8 cellular contexts compared by ENCODE assay signal in the genomic region with DNA sequence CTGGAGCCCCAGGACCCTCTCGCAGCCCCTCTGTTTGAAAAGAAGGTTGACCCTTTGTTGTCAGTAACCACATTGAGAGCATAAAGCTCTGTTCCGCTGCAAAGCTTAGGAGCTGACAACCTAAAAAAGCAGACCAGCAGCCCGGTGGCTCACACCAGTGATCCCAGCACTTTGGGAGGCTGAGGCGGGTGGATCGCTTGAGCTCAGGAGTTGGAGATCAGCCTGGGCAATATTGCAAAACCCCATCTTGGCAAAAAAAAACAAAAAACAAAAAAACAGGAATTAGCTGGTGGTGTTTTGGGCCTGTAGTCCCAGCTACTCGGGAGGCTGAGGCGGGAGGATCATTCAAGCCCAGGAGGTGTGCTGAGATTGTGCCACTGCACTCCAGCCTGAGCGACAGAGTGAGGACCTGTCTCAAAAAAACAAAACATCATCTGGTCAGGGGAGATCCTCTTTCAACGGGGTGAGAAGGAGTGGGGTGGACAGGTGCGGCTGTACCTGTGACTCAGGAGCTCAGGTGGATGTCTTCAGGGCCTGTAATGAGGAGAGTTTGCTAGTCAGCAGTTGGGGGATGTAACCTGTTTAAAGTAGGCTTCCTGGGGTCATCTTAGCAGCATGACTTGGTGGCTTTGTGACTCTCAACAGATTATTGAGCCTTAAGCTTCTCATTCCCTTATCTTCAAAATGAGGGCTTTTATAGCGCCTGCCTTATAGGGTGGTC. TPM values are rescaled to one million over a fixed set of nuclear protein-coding genes. Genes with fewer than 3 reads are reported as not detected.
DNase-seq lines count a peak whose midpoint lies in the region; ATAC-seq and TF ChIP-seq lines count a peak whose summit lies in the region.

No MANE protein-coding gene starts in this region.

- H3K27me3 Mint-ChIP-seq in chondrocyte (ENCODE audit: low read depth) = no peaks in the 10 kb centered on the region

- H3K4me3 Mint-ChIP-seq in chondrocyte (ENCODE audit: unreplicated experiment) = peak overlapping the region; percentile 82

- ATAC-seq in HG03378 (IDR thresholded peaks at IDR 0.05; ENCODE audit: unreplicated experiment) (no peak), HG02852 (IDR thresholded peaks at IDR 0.05; ENCODE audit: unreplicated experiment) (no peak)

- peak overlapping the region; percentile 74 for H3K27ac Mint-ChIP-seq in chondrocyte (ENCODE audit: unreplicated experiment)

- H3K27me3 ChIP-seq in HUES6 (ENCODE audit: control insufficient read depth, insufficient read depth, low read length) (no peaks in the 10 kb centered on the region), mucosa of rectum (ENCODE audit: control insufficient read depth in 2 of 2, insufficient read depth in 2 of 2, low read length in 2 of 2) (peaks cover 2 to 13% of the 10 kb centered on the region in 2 donors)

- TF ChIP-seq CTCF in AG09309 (IDR thresholded peaks at IDR 0.05; ENCODE audit: control insufficient read depth, insufficient read depth, low read depth, low read length, missing control alignments) (no peak), chondrocyte (IDR thresholded peaks at IDR 0.05) (no peak)

- H3K4me1 Mint-ChIP-seq in chondrocyte (ENCODE audit: low read depth) = peaks cover 25% of the 10 kb centered on the region

- peaks cover 32% of the 10 kb centered on the region for H3K36me3 ChIP-seq in HUES6 (ENCODE audit: control insufficient read depth, insufficient read depth, low read length)
- peaks cover 27 to 29% of the 10 kb centered on the region in 2 donors for H3K36me3 ChIP-seq in mucosa of rectum (ENCODE audit: control insufficient read depth in 2 of 2, insufficient read depth in 2 of 2, low read length in 2 of 2)

- no peaks in the 10 kb centered on the region for H3K9me3 ChIP-seq in HUES6 (ENCODE audit: control insufficient read depth, insufficient read depth, low read depth, low read length)
- no peaks in the 10 kb centered on the region for H3K9me3 ChIP-seq in mucosa of rectum (ENCODE audit: control insufficient read depth in 2 of 2, low read length in 2 of 2)

- H3K4me3 ChIP-seq in AG09309 (ENCODE audit: control insufficient read depth, low read depth, low read length) (peak overlapping the region; percentile 60), HUES6 (ENCODE audit: low read depth, low read length) (peak overlapping the region; percentile 76), mucosa of rectum (ENCODE audit: low read length in 2 of 2) (peak overlapping the region; percentile 24 to 67)

- no peaks in the 10 kb centered on the region for H3K9me3 Mint-ChIP-seq in chondrocyte (ENCODE audit: low read depth)

- H3K4me1 ChIP-seq in HUES6 (ENCODE audit: control insufficient read depth, insufficient read depth, low read length) = peaks cover 18% of the 10 kb centered on the region
- peaks cover 10 to 11% of the 10 kb centered on the region in 2 donors for H3K4me1 ChIP-seq in mucosa of rectum (ENCODE audit: control insufficient read depth in 2 of 2, insufficient read depth in 2 of 2, low read length in 2 of 2)

- H3K36me3 Mint-ChIP-seq in chondrocyte (ENCODE audit: low read depth) = peaks cover 9% of the 10 kb centered on the region

- H3K9ac ChIP-seq in HUES6 (ENCODE audit: low read length) = peak overlapping the region; percentile 42
- peak overlapping the region in 1 of 2 donors; percentile 19 for H3K9ac ChIP-seq in mucosa of rectum (ENCODE audit: low read depth in 1 of 2, low read length in 2 of 2)

- DNase-seq in AG09309 (ENCODE audit: low read depth) (no peak), chondrocyte (ENCODE audit: low spot score) (no peak), ureter (ENCODE audit: low spot score) (no peak), COR-L47 (lab: John Stamatoyannopoulos, UW) (no peak)

- H3K27ac ChIP-seq in HUES6 (ENCODE audit: low read depth, low read length) (no peak overlapping the region), mucosa of rectum (ENCODE audit: low read depth in 2 of 2, low read length in 2 of 2) (no peak overlapping the region)

RNA-seq across cellular contexts. Expression of a gene that starts 0.7 kb away (rescaled TPM):
- 30.2 to 35.1 TPM (median 34.6 TPM) in 3 replicates for total RNA-seq in chondrocyte
- total RNA-seq in ureter = 7.0 TPM

RNA-seq across cellular contexts. Expression of a gene that starts 27.1 kb away (rescaled TPM):
- total RNA-seq in chondrocyte (47.6 to 103 TPM (median 82.5 TPM) in 3 replicates), ureter (41.6 TPM)
